8 cellular contexts compared by ENCODE assay signal in genomic region chr3:136818191-136818850, GRCh38. TPM values are rescaled to one million over a fixed set of nuclear protein-coding genes. Genes with fewer than 3 reads are reported as not detected.
DNase-seq lines count a peak whose midpoint lies in the region; ATAC-seq, FAIRE-seq and TF ChIP-seq lines count a peak whose summit lies in the region.

No MANE protein-coding gene starts in this region.

- H3K36me3 ChIP-seq in HepG2 (replicated peaks in 1 of 2; ENCODE audit: control insufficient read depth in 1 of 2, insufficient read depth in 2 of 2, low read length in 2 of 2): no peaks in the 10 kb centered on the region

- peaks cover 5% of the 10 kb centered on the region for H4K20me1 ChIP-seq in HepG2 (ENCODE audit: insufficient read depth, low read length)

- peak overlapping the region; percentile 80 for H3K9ac ChIP-seq in HepG2 (ENCODE audit: insufficient read depth, low read depth, low read length)

- H3K27me3 Mint-ChIP-seq in dendritic cell treated with granulocyte-macrophage colony-stimulating factor and Interleukin-4, amounts not matched to agents 40 ng/mL and 50 ng/mL, for 4 days: peaks cover 57% of the 10 kb centered on the region

- peak overlapping the region; percentile 71 for H3K27ac ChIP-seq in HepG2 (ENCODE audit: extremely low read length, insufficient read depth, low read length)

- H3K4me1 ChIP-seq in HepG2 (ENCODE audit: insufficient read depth, low read length): peaks cover 31% of the 10 kb centered on the region

- intact Hi-C loops in dendritic cell treated with granulocyte-macrophage colony-stimulating factor and Interleukin-4, amounts not matched to agents 40 ng/mL and 50 ng/mL, for 4 days (cut with micrococcal nuclease): no loop called here
- intact Hi-C loops in HepG2 (cut with micrococcal nuclease; ENCODE audit: unreplicated experiment): loop anchor here (1.0 kb wide), 1 partner anchor 44 kb away; the partner anchor contains the start of gene NCK1

- TF ChIP-seq RAD21 in HepG2 (CRISPR knock-in tag; IDR thresholded peaks at IDR 0.05): no peak

- peak; percentile 28 for FAIRE-seq in HepG2 (lab: Jason Lieb, UNC)

- H3K4me3 ChIP-seq in HepG2 (replicated peaks in 1 of 3; ENCODE audit: insufficient read depth in 1 of 3, low read depth in 2 of 3, low read length in 3 of 3): peak overlapping the region; percentile 72 to 81 (median 77)

- POLR2A ChIA-PET in HepG2 (lab: Yijun Ruan, JAX): interaction anchor here (1.0 to 1.2 kb wide), 2 partner anchors 44 to 66 kb away, joined by 6 to 7 read pairs; partner anchors contain the start of genes NCK1 and STAG1

- TF ChIP-seq POLR2A in HepG2 (IDR thresholded peaks at IDR 0.05; ENCODE audit: insufficient read depth in 1 of 2, low read depth in 2 of 2, low read length in 2 of 2): peak; percentile 55 to 71; a peak in 3 of 4 replicates

- in situ Hi-C loops in G401 (cut with HindIII; ENCODE audit: low sequenced_read_pairs): no loop called here
- in situ Hi-C loops in HepG2 (cut with HindIII; ENCODE audit: extremely low pct_ligation_motif_present, low pct_unique_long_range_greater_than_20kb): no loop called here

- BruUV-seq in HepG2 (replicated peaks; lab: Mats Ljungman, UMichigan): no TSS peak

- H3K4me1 Mint-ChIP-seq in dendritic cell treated with granulocyte-macrophage colony-stimulating factor and Interleukin-4, amounts not matched to agents 40 ng/mL and 50 ng/mL, for 4 days (ENCODE audit: low read depth): peaks cover 19% of the 10 kb centered on the region

- ATAC-seq in HepG2: peak; percentile 75
- no peak for ATAC-seq in HG03045 (IDR thresholded peaks at IDR 0.05; ENCODE audit: unreplicated experiment)
- ATAC-seq in HG02571 (IDR thresholded peaks at IDR 0.05; ENCODE audit: unreplicated experiment): no peak

- TF ChIP-seq EP300 in HepG2 (IDR thresholded peaks at IDR 0.05; ENCODE audit: low read depth in 2 of 2, low read length in 2 of 2) (no peak), HepG2 (CRISPR knock-in tag; IDR thresholded peaks at IDR 0.05; ENCODE audit: borderline replicate concordance) (no peak)

- DNase-seq in G401 (ENCODE audit: low spot score) (peak; percentile 84), HT1080 (ENCODE audit: low read depth) (peak; percentile 100), T1000 (lab: John Stamatoyannopoulos, UW) (peak; percentile 54), HepG2 (ENCODE audit: low spot score) (peak; percentile 77)
- peak; percentile 25 for DNase-seq in stimulated activated CD8-positive, alpha-beta memory T cell treated with anti-CD3 and anti-CD28 coated beads, Interleukin-12 subunit alpha, Interleukin-12 subunit beta, amount 100 ng/mL, for 4 hours (ENCODE audit: low read depth)

- H3K27ac Mint-ChIP-seq in dendritic cell treated with granulocyte-macrophage colony-stimulating factor and Interleukin-4, amounts not matched to agents 40 ng/mL and 50 ng/mL, for 4 days: no peak overlapping the region

- no peaks in the 10 kb centered on the region for H3K9me3 ChIP-seq in HepG2 (ENCODE audit: low read length)

- peak; percentile 41; the same call in 1 of the 2 replicates for TF ChIP-seq CTCF in HepG2 (CRISPR knock-in tag; IDR thresholded peaks at IDR 0.05)

- peaks cover 8% of the 10 kb centered on the region for H3K9me3 Mint-ChIP-seq in dendritic cell treated with granulocyte-macrophage colony-stimulating factor and Interleukin-4, amounts not matched to agents 40 ng/mL and 50 ng/mL, for 4 days

- no peaks in the 10 kb centered on the region for H3K27me3 ChIP-seq in HepG2 (ENCODE audit: control insufficient read depth in 1 of 2, insufficient read depth in 2 of 2, low read length in 2 of 2)

- CTCF ChIA-PET in HepG2 (lab: Yijun Ruan, JAX; ENCODE audit: low intra/inter-chr PET ratio, low total read pairs): no interaction called here

- H2AFZ ChIP-seq in HepG2 (ENCODE audit: low read length): peak overlapping the region; percentile 88

- no peaks in the 10 kb centered on the region for H3K36me3 Mint-ChIP-seq in dendritic cell treated with granulocyte-macrophage colony-stimulating factor and Interleukin-4, amounts not matched to agents 40 ng/mL and 50 ng/mL, for 4 days (ENCODE audit: low read depth)

- 3% methylated on average over 10 of the region's 10 CpGs for WGBS in HepG2 (ENCODE audit: low lambda C conversion rate)

- H3K79me2 ChIP-seq in HepG2 (ENCODE audit: insufficient read depth, low read length): peaks cover 31% of the 10 kb centered on the region

- H3K4me3 Mint-ChIP-seq in dendritic cell treated with granulocyte-macrophage colony-stimulating factor and Interleukin-4, amounts not matched to agents 40 ng/mL and 50 ng/mL, for 4 days: peak overlapping the region; percentile 86

- H3K4me2 ChIP-seq in HepG2 (ENCODE audit: low read depth, low read length): peak overlapping the region; percentile 100

TF ChIP-seq in HepG2, 621 proteins besides CTCF, POLR2A, EP300 and RAD21 (continues in another document):
- TF ChIP-seq ZGPAT (CRISPR knock-in tag; IDR thresholded peaks at IDR 0.05) (no peak), CAMTA2 (CRISPR knock-in tag; IDR thresholded peaks at IDR 0.05; ENCODE audit: borderline replicate concordance) (0 out of 2 replicates have a peak, but pooled peaks have one; percentile 29)

RNA-seq across cellular contexts. Expression of gene SLC35G2, which starts 0.6 kb away (rescaled TPM):
- total RNA-seq in G401 (2014; rRNA removed; shearing (Covaris generic)): 6.7 and 13.6 TPM in 2 replicates
- total RNA-seq in HT1080 (2014; rRNA removed; shearing (Covaris generic)): 38.7 and 42.3 TPM in 2 replicates
- 39.2 and 46.1 TPM in 2 replicates for polyA plus RNA-seq in HT1080 (2015; cell fraction: cytosol; rRNA removed)
- polyA plus RNA-seq in HT1080 (2015; cell fraction: nucleus; rRNA removed): 51.5 and 52.7 TPM in 2 replicates
- 4.2 and 7.6 TPM in 2 replicates for total RNA-seq in HepG2 (2016; rRNA removed; fragmentation: Illumina TruSeq; extraction: Trizol)
- 2.3 and 2.7 TPM in 2 replicates for total RNA-seq in HepG2 (2016; cell fraction: cytosol; rRNA removed; fragmentation: Illumina TruSeq; extraction: Trizol; ENCODE audit: low read depth)
- 4.5 and 6.6 TPM in 2 replicates for total RNA-seq in HepG2 (2016; cell fraction: insoluble cytoplasmic fraction; rRNA removed; fragmentation: Illumina TruSeq; extraction: Trizol)
- total RNA-seq in HepG2 (2016; cell fraction: membrane; rRNA removed; fragmentation: Illumina TruSeq; extraction: Trizol): 5.0 and 5.3 TPM in 2 replicates
- 7.8 and 11.3 TPM in 2 replicates for total RNA-seq in HepG2 (2016; cell fraction: nucleus; rRNA removed; fragmentation: Illumina TruSeq; extraction: Trizol)
- polyA plus RNA-seq in HepG2 (2011; rRNA removed): 10.3 and 10.7 TPM in 2 replicates
- 4.8 and 10.3 TPM in 2 replicates for polyA plus RNA-seq in HepG2 (2011; cell fraction: cytosol; rRNA removed)
- polyA plus RNA-seq in HepG2 (2011; cell fraction: nucleus; rRNA removed): 8.3 and 11.0 TPM in 2 replicates
- polyA plus RNA-seq in HepG2 (2012): 10.6 and 13.1 TPM in 2 replicates
- 1.1 TPM in 2 replicates for polyA plus RNA-seq in HepG2 (2016; cell fraction: cytosol; fragmentation: Illumina TruSeq; extraction: Trizol; ENCODE audit: low read depth)
- polyA plus RNA-seq in HepG2 (2016; cell fraction: insoluble cytoplasmic fraction; fragmentation: Illumina TruSeq; extraction: Trizol; ENCODE audit: low read depth): 3.3 and 3.4 TPM in 2 replicates
- 1.4 and 1.9 TPM in 2 replicates for polyA plus RNA-seq in HepG2 (2016; cell fraction: membrane; fragmentation: Illumina TruSeq; extraction: Trizol; ENCODE audit: low read depth)
- polyA plus RNA-seq in HepG2 (2016; cell fraction: nucleus; fragmentation: Illumina TruSeq; extraction: Trizol; ENCODE audit: insufficient read depth, low read depth): 14.6 and 16.3 TPM in 2 replicates
- polyA minus RNA-seq in HepG2 (2011; rRNA and poly(A)+ RNA removed; ENCODE audit: low replicate concordance): 5.3 and 12.2 TPM in 2 replicates
- polyA minus RNA-seq in HepG2 (2011; cell fraction: cytosol; rRNA and poly(A)+ RNA removed): 3.6 and 5.6 TPM in 2 replicates
- 8.5 and 9.3 TPM in 2 replicates for polyA minus RNA-seq in HepG2 (2011; cell fraction: nucleus; rRNA and poly(A)+ RNA removed)

RNA-seq across cellular contexts. Expression of gene NCK1, which starts 43.7 kb away (rescaled TPM):
- total RNA-seq in G401 (2014; rRNA removed; shearing (Covaris generic)): 24.5 and 39.8 TPM in 2 replicates
- total RNA-seq in HT1080 (2014; rRNA removed; shearing (Covaris generic)): 35.5 and 42.6 TPM in 2 replicates
- 57.2 and 62.3 TPM in 2 replicates for polyA plus RNA-seq in HT1080 (2015; cell fraction: cytosol; rRNA removed)
- polyA plus RNA-seq in HT1080 (2015; cell fraction: nucleus; rRNA removed): 37.7 and 42.6 TPM in 2 replicates
- total RNA-seq in HepG2 (2016; rRNA removed; fragmentation: Illumina TruSeq; extraction: Trizol): 30.4 and 51.0 TPM in 2 replicates
- 8.3 and 17.1 TPM in 2 replicates for total RNA-seq in HepG2 (2016; cell fraction: cytosol; rRNA removed; fragmentation: Illumina TruSeq; extraction: Trizol; ENCODE audit: low read depth)
- 35.7 and 48.8 TPM in 2 replicates for total RNA-seq in HepG2 (2016; cell fraction: insoluble cytoplasmic fraction; rRNA removed; fragmentation: Illumina TruSeq; extraction: Trizol)
- total RNA-seq in HepG2 (2016; cell fraction: membrane; rRNA removed; fragmentation: Illumina TruSeq; extraction: Trizol): 21.3 and 25.2 TPM in 2 replicates
- 27.2 and 29.5 TPM in 2 replicates for total RNA-seq in HepG2 (2016; cell fraction: nucleus; rRNA removed; fragmentation: Illumina TruSeq; extraction: Trizol)
- 11.0 and 14.7 TPM in 2 replicates for polyA plus RNA-seq in HepG2 (2011; rRNA removed)
- polyA plus RNA-seq in HepG2 (2011; cell fraction: cytosol; rRNA removed): 6.2 and 9.9 TPM in 2 replicates
- 6.5 and 6.9 TPM in 2 replicates for polyA plus RNA-seq in HepG2 (2011; cell fraction: nucleus; rRNA removed)
- 16.0 and 17.6 TPM in 2 replicates for polyA plus RNA-seq in HepG2 (2012)
- 4.2 and 6.7 TPM in 2 replicates for polyA plus RNA-seq in HepG2 (2016; cell fraction: cytosol; fragmentation: Illumina TruSeq; extraction: Trizol; ENCODE audit: low read depth)
- 45.9 and 47.3 TPM in 2 replicates for polyA plus RNA-seq in HepG2 (2016; cell fraction: insoluble cytoplasmic fraction; fragmentation: Illumina TruSeq; extraction: Trizol; ENCODE audit: low read depth)
- 9.9 and 12.4 TPM in 2 replicates for polyA plus RNA-seq in HepG2 (2016; cell fraction: membrane; fragmentation: Illumina TruSeq; extraction: Trizol; ENCODE audit: low read depth)
- 17.3 and 21.6 TPM in 2 replicates for polyA plus RNA-seq in HepG2 (2016; cell fraction: nucleus; fragmentation: Illumina TruSeq; extraction: Trizol; ENCODE audit: insufficient read depth, low read depth)
- 8.7 and 12.3 TPM in 2 replicates for polyA minus RNA-seq in HepG2 (2011; rRNA and poly(A)+ RNA removed; ENCODE audit: low replicate concordance)
- polyA minus RNA-seq in HepG2 (2011; cell fraction: cytosol; rRNA and poly(A)+ RNA removed): 13.4 and 16.2 TPM in 2 replicates
- polyA minus RNA-seq in HepG2 (2011; cell fraction: nucleus; rRNA and poly(A)+ RNA removed): 51.5 and 57.7 TPM in 2 replicates

Comparison
In these comparisons a context has a peak if more than half of its experiments do, and no peak if none do; other contexts are left out.
1. DNase-seq: peak in every context shown above with its lines; median percentile 100 in HT1080; 84 in G401; 77 in HepG2; 54 in T1000; 25 in stimulated activated CD8-positive, alpha-beta memory T cell treated with anti-CD3 and anti-CD28 coated beads, Interleukin-12 subunit alpha, Interleukin-12 subunit beta, amount 100 ng/mL, for 4 hours.